ENCODE assay signal across 10 cellular contexts in genomic region chr10:11602919-11603523, GRCh38. TPM values are rescaled to one million over a fixed set of nuclear protein-coding genes. Genes with fewer than 3 reads are reported as not detected.
DNase-seq lines count a peak whose midpoint lies in the region; ATAC-seq, FAIRE-seq and TF ChIP-seq lines count a peak whose summit lies in the region.
"Had no signal": no experiment of that assay in that cellular context is flagged by ENCODE, and none has a peak within 500 bp of the region (broad histone marks: within the 10 kb centered on the region; RNA-seq: fewer than 3 reads in every experiment).

No MANE protein-coding gene starts in this region.

- no peak for FAIRE-seq in bronchial epithelial cell (lab: Jason Lieb, UNC)

- DNase-seq in bronchial epithelial cell (ENCODE audit: low read depth), result peak; percentile 92
- DNase-seq in central memory CD4-positive, alpha-beta T cell, result no peak
- DNase-seq in posterior vena cava (ENCODE audit: low spot score), result no peak
- DNase-seq in NCI-H1694 treated with DMSO at 0.1 percent for 48 hours (lab: John Stamatoyannopoulos, UW), result no peak
- DNase-seq in vagina (ENCODE audit: extremely low spot score in 2 of 2), result no peak
- DNase-seq: naive thymus-derived CD4-positive, alpha-beta T cell had no signal

- TF ChIP-seq POLR2A in vagina (IDR thresholded peaks at IDR 0.05), result no peak

- H3K4me3 Mint-ChIP-seq in IgD-negative memory B cell, result peak overlapping the region; percentile 28 to 89 (median 40)
- H3K4me3 Mint-ChIP-seq: T-helper 1 cell treated with Interleukin-12 subunit alpha and Interleukin-12 subunit beta and Interleukin-4 antibody, amounts not matched to agents 30 μg/mL and 1 μg/mL, for 36 hours had no signal

- no peaks in the 10 kb centered on the region for H3K27me3 Mint-ChIP-seq in IgD-negative memory B cell

- H3K4me3 ChIP-seq in bronchial epithelial cell (ENCODE audit: low read depth, low read length) (no peak overlapping the region), vagina (no peak overlapping the region)

- peak overlapping the region; percentile 10 to 81 (median 29) for H3K27ac Mint-ChIP-seq in IgD-negative memory B cell
- H3K27ac Mint-ChIP-seq: T-helper 1 cell treated with Interleukin-12 subunit alpha and Interleukin-12 subunit beta and Interleukin-4 antibody, amounts not matched to agents 30 μg/mL and 1 μg/mL, for 36 hours had no signal

- H3K4me1 Mint-ChIP-seq in IgD-negative memory B cell, result peaks cover 57 to 68% (median 67%) of the 10 kb centered on the region in 3 donors

- TF ChIP-seq CTCF in 22Rv1 (IDR thresholded peaks at IDR 0.05) (no peak), bronchial epithelial cell (IDR thresholded peaks at IDR 0.05; ENCODE audit: insufficient read depth, low read length, severe bottlenecking) (no peak), vagina (IDR thresholded peaks at IDR 0.05) (no peak)

- ATAC-seq in GM18907 (IDR thresholded peaks at IDR 0.05; ENCODE audit: unreplicated experiment), result peak; percentile 47
- ATAC-seq: naive thymus-derived CD4-positive, alpha-beta T cell had no signal

- peaks cover 7% of the 10 kb centered on the region for H3K36me3 Mint-ChIP-seq in IgD-negative memory B cell

- H3K9me3 ChIP-seq in vagina, result no peaks in the 10 kb centered on the region

- H3K36me3 ChIP-seq in bronchial epithelial cell (ENCODE audit: control insufficient read depth, insufficient read depth, low read length) (no peaks in the 10 kb centered on the region), vagina (no peaks in the 10 kb centered on the region)

- intact Hi-C loops in posterior vena cava (cut with DNase I), result no loop called here
- intact Hi-C loops in vagina (cut with DNase I), result no loop called here

- no peaks in the 10 kb centered on the region for H3K9me3 Mint-ChIP-seq in IgD-negative memory B cell
- H3K9me3 Mint-ChIP-seq: T-helper 1 cell treated with Interleukin-12 subunit alpha and Interleukin-12 subunit beta and Interleukin-4 antibody, amounts not matched to agents 30 μg/mL and 1 μg/mL, for 36 hours had no signal

- H3K27ac ChIP-seq in 22Rv1 (peak overlapping the region; percentile 2; the same call in 1 of the 2 replicates), vagina (no peak overlapping the region)

- H3K27me3 ChIP-seq in bronchial epithelial cell (ENCODE audit: control insufficient read depth, insufficient read depth, low read length) (no peaks in the 10 kb centered on the region), vagina (no peaks in the 10 kb centered on the region)

- H3K4me1 ChIP-seq in vagina, result peaks cover 8% of the 10 kb centered on the region

RNA-seq across cellular contexts. Expression of gene USP6NL, which starts 8.4 kb away (rescaled TPM):
- polyA plus RNA-seq in IgD-negative memory B cell, result 39.3 TPM
- total RNA-seq in bronchial epithelial cell, result 8.7 and 15.9 TPM in 2 replicates
- total RNA-seq in posterior vena cava, result 10 to 100 TPM; 11.2 to 18.4 TPM
- 23.3 TPM for total RNA-seq in vagina
